ENCODE assay signal across 1 cellular context in the genomic region with DNA sequence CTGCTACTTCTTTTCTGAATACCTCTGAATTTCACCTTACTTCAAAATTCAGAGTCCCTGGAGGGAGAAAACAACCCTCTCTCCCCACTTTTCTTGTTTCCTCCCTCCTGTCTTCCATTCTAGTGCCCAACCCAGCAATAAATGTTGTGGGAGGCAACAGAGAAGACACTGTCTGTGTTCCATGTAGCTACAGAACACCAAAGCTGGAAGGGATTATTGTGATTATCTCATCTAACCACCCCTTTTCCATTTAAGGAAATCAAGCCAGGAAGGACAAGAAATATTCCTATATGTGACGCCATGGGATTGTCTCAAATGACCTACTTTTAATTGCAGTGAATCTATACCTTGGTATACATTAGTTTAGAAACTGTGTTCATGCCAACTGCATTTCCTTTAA.
TF ChIP-seq lines count a peak whose summit lies in the region.

No MANE protein-coding gene starts in this region.

TF ChIP-seq in SK-N-SH, 30 proteins besides CTCF, POLR2A, EP300 and RAD21 (continued from another document):
- TF ChIP-seq CHD2 (IDR thresholded peaks at IDR 0.05; ENCODE audit: low read length, partially characterized antibody) (no peak), TCF12 (IDR thresholded peaks at IDR 0.05) (no peak), NFIC (IDR thresholded peaks at IDR 0.05; ENCODE audit: borderline replicate concordance) (no peak), PBX3 (IDR thresholded peaks at IDR 0.05) (no peak), FOXM1 (IDR thresholded peaks at IDR 0.05; ENCODE audit: low read depth) (no peak), GATA2 (CRISPR knock-in tag; IDR thresholded peaks at IDR 0.05) (no peak), ELF1 (IDR thresholded peaks at IDR 0.05) (no peak), POLR2AphosphoS5 (IDR thresholded peaks at IDR 0.05; ENCODE audit: low read depth, low read length) (no peak), YY1 (IDR thresholded peaks at IDR 0.05; ENCODE audit: low read depth) (no peak), JUND (IDR thresholded peaks at IDR 0.05) (no peak), SIN3A (IDR thresholded peaks at IDR 0.05; ENCODE audit: borderline replicate concordance, low read depth, low read length) (no peak), EZH2phosphoT487 (IDR thresholded peaks at IDR 0.05; ENCODE audit: borderline replicate concordance, low read depth) (no peak)
- TF ChIP-seq, protein P1, sequence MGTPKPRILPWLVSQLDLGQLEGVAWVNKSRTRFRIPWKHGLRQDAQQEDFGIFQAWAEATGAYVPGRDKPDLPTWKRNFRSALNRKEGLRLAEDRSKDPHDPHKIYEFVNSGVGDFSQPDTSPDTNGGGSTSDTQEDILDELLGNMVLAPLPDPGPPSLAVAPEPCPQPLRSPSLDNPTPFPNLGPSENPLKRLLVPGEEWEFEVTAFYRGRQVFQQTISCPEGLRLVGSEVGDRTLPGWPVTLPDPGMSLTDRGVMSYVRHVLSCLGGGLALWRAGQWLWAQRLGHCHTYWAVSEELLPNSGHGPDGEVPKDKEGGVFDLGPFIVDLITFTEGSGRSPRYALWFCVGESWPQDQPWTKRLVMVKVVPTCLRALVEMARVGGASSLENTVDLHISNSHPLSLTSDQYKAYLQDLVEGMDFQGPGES (IDR thresholded peaks at IDR 0.05; ENCODE audit: low read depth, low read length), result no peak
